17 cellular contexts compared by ENCODE assay signal in genomic region chr2:134396493-134396892, GRCh38.
DNase-seq lines count a peak whose midpoint lies in the region; ATAC-seq and TF ChIP-seq lines count a peak whose summit lies in the region.
"Had no signal": no experiment of that assay in that cellular context is flagged by ENCODE, and none has a peak within 500 bp of the region (broad histone marks: within the 10 kb centered on the region; RNA-seq: fewer than 3 reads in every experiment).

No MANE protein-coding gene starts in this region.

- H3K4me2 ChIP-seq in PC-9: no peak overlapping the region

- H3K4me3 ChIP-seq in CD8-positive, alpha-beta T cell (ENCODE audit: low read depth, low read length): no peak overlapping the region
- no peak overlapping the region for H3K4me3 ChIP-seq in RWPE2 (ENCODE audit: severe bottlenecking)
- no peak overlapping the region for H3K4me3 ChIP-seq in right cardiac atrium (ENCODE audit: low read length)
- H3K4me3 ChIP-seq in PC-9: no peak overlapping the region
- H3K4me3 ChIP-seq: cardiac muscle cell, dorsolateral prefrontal cortex had no signal

- no peaks in the 10 kb centered on the region for H3K79me2 ChIP-seq in PC-9 (ENCODE audit: low read depth)

- no peak for DNase-seq in CD8-positive, alpha-beta T cell
- DNase-seq in RWPE2 (ENCODE audit: low spot score): no peak
- DNase-seq in right cardiac atrium: peak in 1 of 3 donors; percentile 45
- no peak for DNase-seq in neural crest cell (ENCODE audit: low read depth, low spot score)
- no peak for DNase-seq in PC-9
- no peak for DNase-seq in activated CD4-positive, alpha-beta T cell treated with anti-CD3 and anti-CD28 coated beads, Interleukin-2, amount 10 ng/mL, durations not matched to agents 7 days and 5 days
- DNase-seq in epidermal melanocyte (ENCODE audit: insufficient read length, low spot score): no peak
- no peak for DNase-seq in endothelial cell (ENCODE audit: low spot score)
- DNase-seq: activated T-cell treated with anti-CD3 and anti-CD28 coated beads, Interleukin-2, amount 50 U/mL, for 48 hours; MM.1S; naive thymus-derived CD4-positive, alpha-beta T cell; NCI-H146; NCI-H226; T1000 had no signal

- no peak for TF ChIP-seq CTCF in CD8-positive, alpha-beta T cell (IDR thresholded peaks at IDR 0.05)
- TF ChIP-seq CTCF in RWPE2 (IDR thresholded peaks at IDR 0.05; ENCODE audit: poor library complexity, severe bottlenecking): no peak
- no peak for TF ChIP-seq CTCF in neural crest cell (conservative IDR thresholded peaks at IDR 0.05)
- no peak for TF ChIP-seq CTCF in PC-9 (conservative IDR thresholded peaks at IDR 0.05)
- no peak for TF ChIP-seq CTCF in endothelial cell (IDR thresholded peaks at IDR 0.05; ENCODE audit: unreplicated experiment)

- no peaks in the 10 kb centered on the region for H3K9me3 ChIP-seq in CD8-positive, alpha-beta T cell (ENCODE audit: low read length)
- no peaks in the 10 kb centered on the region for H3K9me3 ChIP-seq in RWPE2 (ENCODE audit: severe bottlenecking)
- H3K9me3 ChIP-seq in right cardiac atrium (ENCODE audit: control insufficient read depth, low read length): no peaks in the 10 kb centered on the region
- no peaks in the 10 kb centered on the region for H3K9me3 ChIP-seq in PC-9 (ENCODE audit: insufficient read depth, low read depth)

- H3K27ac Mint-ChIP-seq in CD8-positive, alpha-beta T cell: peak overlapping the region; percentile 12
- H3K27ac Mint-ChIP-seq in neural crest cell (ENCODE audit: unreplicated experiment) (peak overlapping the region; percentile 31), endothelial cell (ENCODE audit: unreplicated experiment) (no peak overlapping the region)
- H3K27ac Mint-ChIP-seq in activated CD4-positive, alpha-beta T cell treated with anti-CD3 and anti-CD28 coated beads, Interleukin-2, amount 10 ng/mL, durations not matched to agents 7 days and 5 days: no peak overlapping the region

- POLR2A ChIA-PET in CD8-positive, alpha-beta T cell (lab: Charles Lee): interaction anchor here (1.0 kb wide), 1 partner anchor 278 kb away, joined by 3 read pairs; no protein-coding TSS in a partner anchor
- POLR2A ChIA-PET in PC-9 (lab: Charles Lee; ENCODE audit: unreplicated experiment): no interaction called here
- POLR2A ChIA-PET in activated CD4-positive, alpha-beta T cell treated with anti-CD3 and anti-CD28 coated beads, Interleukin-2, amount 10 ng/mL, durations not matched to agents 7 days and 5 days (lab: Charles Lee): no interaction called here

- no peaks in the 10 kb centered on the region for H3K27me3 ChIP-seq in CD8-positive, alpha-beta T cell (ENCODE audit: insufficient read depth, low read length)
- H3K27me3 ChIP-seq in RWPE2 (ENCODE audit: insufficient read depth, poor library complexity, severe bottlenecking) (no peaks in the 10 kb centered on the region), right cardiac atrium (ENCODE audit: control insufficient read depth, insufficient read depth) (no peaks in the 10 kb centered on the region), PC-9 (ENCODE audit: insufficient read depth, low read depth) (no peaks in the 10 kb centered on the region)
- H3K27me3 ChIP-seq: cardiac muscle cell, dorsolateral prefrontal cortex had no signal

- no TSS peak for BruUV-seq in PC-9 (replicated peaks; lab: Mats Ljungman, UMichigan)

- peaks cover 5% of the 10 kb centered on the region for H3K4me1 Mint-ChIP-seq in CD8-positive, alpha-beta T cell (ENCODE audit: low read depth)
- H3K4me1 Mint-ChIP-seq in neural crest cell (peaks cover under 1% of the 10 kb centered on the region), endothelial cell (ENCODE audit: unreplicated experiment) (peaks cover 14% of the 10 kb centered on the region)
- H3K4me1 Mint-ChIP-seq in activated CD4-positive, alpha-beta T cell treated with anti-CD3 and anti-CD28 coated beads, Interleukin-2, amount 10 ng/mL, durations not matched to agents 7 days and 5 days: peaks cover 11% of the 10 kb centered on the region

- peaks cover under 1% of the 10 kb centered on the region for H3K4me1 ChIP-seq in CD8-positive, alpha-beta T cell (ENCODE audit: insufficient read depth, low read length)
- H3K4me1 ChIP-seq in RWPE2 (ENCODE audit: insufficient read depth, poor library complexity, severe bottlenecking) (peaks cover 38% of the 10 kb centered on the region), right cardiac atrium (ENCODE audit: control insufficient read depth, insufficient read depth, low read length) (peaks cover 15% of the 10 kb centered on the region), PC-9 (replicated peaks; ENCODE audit: insufficient read depth) (peaks cover 9% of the 10 kb centered on the region)

- no peaks in the 10 kb centered on the region for H4K20me1 ChIP-seq in PC-9 (ENCODE audit: insufficient read depth)

- intact Hi-C loops in CD8-positive, alpha-beta T cell (cut with DNase I, micrococcal nuclease): no loop called here
- intact Hi-C loops in right cardiac atrium (cut with DNase I) (no loop called here), PC-9 (cut with micrococcal nuclease; ENCODE audit: unreplicated experiment) (no loop called here)

- 81% methylated on average over 6 of the region's 6 CpGs for WGBS in right cardiac atrium

- H2AFZ ChIP-seq in PC-9: no peak overlapping the region

- H3K4me3 Mint-ChIP-seq in CD8-positive, alpha-beta T cell: no peak overlapping the region
- H3K4me3 Mint-ChIP-seq in neural crest cell: no peak overlapping the region
- H3K4me3 Mint-ChIP-seq in activated CD4-positive, alpha-beta T cell treated with anti-CD3 and anti-CD28 coated beads, Interleukin-2, amount 10 ng/mL, durations not matched to agents 7 days and 5 days: no peak overlapping the region
- H3K4me3 Mint-ChIP-seq in endothelial cell (ENCODE audit: unreplicated experiment): no peak overlapping the region
- H3K4me3 Mint-ChIP-seq: naive thymus-derived CD4-positive, alpha-beta T cell had no signal

- CTCF ChIA-PET in CD8-positive, alpha-beta T cell (lab: Charles Lee): interaction anchor here (1.2 to 2.1 kb wide), 3 partner anchors 15 to 278 kb away, joined by 3 to 6 read pairs (median 3); no protein-coding TSS in a partner anchor
- CTCF ChIA-PET in PC-9 (lab: Charles Lee): no interaction called here
- CTCF ChIA-PET in activated CD4-positive, alpha-beta T cell treated with anti-CD3 and anti-CD28 coated beads, Interleukin-2, amount 10 ng/mL, durations not matched to agents 7 days and 5 days (lab: Charles Lee): no interaction called here

- H3K27me3 Mint-ChIP-seq in CD8-positive, alpha-beta T cell (ENCODE audit: low read depth): no peaks in the 10 kb centered on the region
- H3K27me3 Mint-ChIP-seq in neural crest cell (ENCODE audit: low read depth): no peaks in the 10 kb centered on the region
- no peaks in the 10 kb centered on the region for H3K27me3 Mint-ChIP-seq in activated CD4-positive, alpha-beta T cell treated with anti-CD3 and anti-CD28 coated beads, Interleukin-2, amount 10 ng/mL, durations not matched to agents 7 days and 5 days
- peaks cover 2% of the 10 kb centered on the region for H3K27me3 Mint-ChIP-seq in endothelial cell (ENCODE audit: unreplicated experiment)
- H3K27me3 Mint-ChIP-seq: naive thymus-derived CD4-positive, alpha-beta T cell had no signal

- H3K36me3 Mint-ChIP-seq in CD8-positive, alpha-beta T cell: peaks cover 32% of the 10 kb centered on the region
- H3K36me3 Mint-ChIP-seq in neural crest cell (ENCODE audit: low read depth) (no peaks in the 10 kb centered on the region), endothelial cell (ENCODE audit: low read depth, unreplicated experiment) (peaks cover 11% of the 10 kb centered on the region)
- H3K36me3 Mint-ChIP-seq in activated CD4-positive, alpha-beta T cell treated with anti-CD3 and anti-CD28 coated beads, Interleukin-2, amount 10 ng/mL, durations not matched to agents 7 days and 5 days (ENCODE audit: low read depth): peaks cover 2% of the 10 kb centered on the region

- ATAC-seq in CD8-positive, alpha-beta T cell: no peak
- ATAC-seq in RWPE2 (ENCODE audit: low read depth) (no peak), right cardiac atrium (peak in 1 of 2 donors; percentile 20)
- ATAC-seq: naive thymus-derived CD4-positive, alpha-beta T cell; SK-N-SH treated with all-trans-retinoic acid at 6 μM for 48 hours had no signal

- no peaks in the 10 kb centered on the region for H3F3A ChIP-seq in PC-9 (ENCODE audit: insufficient read depth, low read depth)

- no peak overlapping the region for H3K27ac ChIP-seq in CD8-positive, alpha-beta T cell (ENCODE audit: low read depth, low read length)
- H3K27ac ChIP-seq in RWPE2 (ENCODE audit: poor library complexity, severe bottlenecking) (peak overlapping the region; percentile 86), right cardiac atrium (ENCODE audit: low read length) (peak overlapping the region; percentile 78), PC-9 (no peak overlapping the region)
- H3K27ac ChIP-seq: cardiac muscle cell had no signal

- no peaks in the 10 kb centered on the region for H3K9me2 ChIP-seq in PC-9 (ENCODE audit: insufficient read depth)

- no peaks in the 10 kb centered on the region for H3K36me3 ChIP-seq in CD8-positive, alpha-beta T cell (ENCODE audit: insufficient read depth, low read length)
- no peaks in the 10 kb centered on the region for H3K36me3 ChIP-seq in RWPE2 (ENCODE audit: low read depth)
- H3K36me3 ChIP-seq in PC-9 (ENCODE audit: low read depth): no peaks in the 10 kb centered on the region
- H3K36me3 ChIP-seq: cardiac muscle cell had no signal

- no peaks in the 10 kb centered on the region for H3K9me3 Mint-ChIP-seq in CD8-positive, alpha-beta T cell
- no peaks in the 10 kb centered on the region for H3K9me3 Mint-ChIP-seq in neural crest cell
- H3K9me3 Mint-ChIP-seq in activated CD4-positive, alpha-beta T cell treated with anti-CD3 and anti-CD28 coated beads, Interleukin-2, amount 10 ng/mL, durations not matched to agents 7 days and 5 days: no peaks in the 10 kb centered on the region
- H3K9me3 Mint-ChIP-seq in endothelial cell (ENCODE audit: unreplicated experiment): no peaks in the 10 kb centered on the region
- H3K9me3 Mint-ChIP-seq: naive thymus-derived CD4-positive, alpha-beta T cell had no signal

Comparison
In these comparisons a context has a peak if more than half of its experiments do, and no peak if none do; other contexts are left out.
1. H3K27ac ChIP-seq: peak in RWPE2 (single experiment) and right cardiac atrium (single experiment); none in CD8-positive, alpha-beta T cell (single experiment) and PC-9 (single experiment).
2. H3K27ac Mint-ChIP-seq: peak in CD8-positive, alpha-beta T cell (single experiment) and neural crest cell (single experiment); none in activated CD4-positive, alpha-beta T cell treated with anti-CD3 and anti-CD28 coated beads, Interleukin-2, amount 10 ng/mL, durations not matched to agents 7 days and 5 days (single experiment) and endothelial cell (single experiment).